In genomic region chr1:109089242-109090015, GRCh38 we compare ENCODE assay signal across 8 cellular contexts. TPM values are rescaled to one million over a fixed set of nuclear protein-coding genes. Genes with fewer than 3 reads are reported as not detected.
DNase-seq lines count a peak whose midpoint lies in the region; ATAC-seq, FAIRE-seq and TF ChIP-seq lines count a peak whose summit lies in the region.

No MANE protein-coding gene starts in this region.

- FAIRE-seq in GM12892 (lab: Jason Lieb, UNC): no peak

- TF ChIP-seq CTCF in AG10803 (conservative IDR thresholded peaks at IDR 0.05; ENCODE audit: low read length) (peak; percentile 63), GM12874 (IDR thresholded peaks at IDR 0.05; ENCODE audit: insufficient read depth, low read depth, low read length) (peak; percentile 55), osteoblast (IDR thresholded peaks at IDR 0.05; ENCODE audit: extremely low read depth, low read depth, low read length) (peak; percentile 62)

- H3K27me3 ChIP-seq in osteoblast (ENCODE audit: insufficient read depth, low read length): no peaks in the 10 kb centered on the region

- H3K27ac Mint-ChIP-seq in activated naive CD4-positive, alpha-beta T cell treated with anti-CD3 and anti-CD28 coated beads for 36 hours: peak overlapping the region; percentile 87

- H2AFZ ChIP-seq in osteoblast (ENCODE audit: low read length): peak overlapping the region; percentile 17

- H3K4me1 Mint-ChIP-seq in activated naive CD4-positive, alpha-beta T cell treated with anti-CD3 and anti-CD28 coated beads for 36 hours (ENCODE audit: low read depth): peaks cover 22% of the 10 kb centered on the region

- intact Hi-C loops in activated naive CD4-positive, alpha-beta T cell treated with anti-CD3 and anti-CD28 coated beads for 36 hours (cut with micrococcal nuclease): loop anchor here (1.0 to 5.0 kb wide), 13 partner anchors 11 to 1249 kb away; partner anchors contain the start of genes AMIGO1, CLCC1, GPSM2 and HENMT1

- CTCF ChIA-PET in activated naive CD4-positive, alpha-beta T cell treated with anti-CD3 and anti-CD28 coated beads for 36 hours (lab: Charles Lee): interaction anchor here (1.2 to 1.4 kb wide), 2 partner anchors 23 kb away, joined by 3 to 12 read pairs; a partner anchor contains a TSS

- peaks cover 13% of the 10 kb centered on the region for H3K36me3 Mint-ChIP-seq in activated naive CD4-positive, alpha-beta T cell treated with anti-CD3 and anti-CD28 coated beads for 36 hours (ENCODE audit: low read depth)

- no peaks in the 10 kb centered on the region for H4K20me1 ChIP-seq in osteoblast (ENCODE audit: insufficient read depth, low read length)

- H3K36me3 ChIP-seq in osteoblast (ENCODE audit: insufficient read depth, low read length): peaks cover 14% of the 10 kb centered on the region

- no peaks in the 10 kb centered on the region for H3K27me3 Mint-ChIP-seq in activated naive CD4-positive, alpha-beta T cell treated with anti-CD3 and anti-CD28 coated beads for 36 hours (ENCODE audit: low read depth)

- peak overlapping the region; percentile 84 for H3K4me2 ChIP-seq in osteoblast (ENCODE audit: insufficient read depth, low read length)

- no peak for TF ChIP-seq POLR2A in GM12892 (IDR thresholded peaks at IDR 0.05; ENCODE audit: low read depth, low read length)

- H3K9me3 ChIP-seq in osteoblast (ENCODE audit: low read depth, low read length): no peaks in the 10 kb centered on the region

- no peaks in the 10 kb centered on the region for H3K9me3 Mint-ChIP-seq in activated naive CD4-positive, alpha-beta T cell treated with anti-CD3 and anti-CD28 coated beads for 36 hours

- DNase-seq in AG10803 (ENCODE audit: low read depth): peak; percentile 74
- peak; percentile 90 for DNase-seq in NCI-H510A treated with DMSO at 0.1 percent for 48 hours (lab: John Stamatoyannopoulos, UW)
- DNase-seq in activated naive CD4-positive, alpha-beta T cell treated with anti-CD3 and anti-CD28 coated beads for 36 hours: peak; percentile 45
- peak; percentile 63 for DNase-seq in germinal center (ENCODE audit: low spot score)
- peak; percentile 90 for DNase-seq in osteoblast (ENCODE audit: insufficient read length, low spot score, missing footprints)
- no peak for DNase-seq in GM12892 (ENCODE audit: insufficient read length)

- H3K4me3 ChIP-seq in AG10803 (ENCODE audit: low read length) (peak overlapping the region; percentile 92), osteoblast (ENCODE audit: insufficient read depth, low read length) (peak overlapping the region; percentile 87)

- peaks cover 32% of the 10 kb centered on the region for H3K79me2 ChIP-seq in osteoblast (ENCODE audit: insufficient read depth, low read length)

- ATAC-seq in HG03280 (IDR thresholded peaks at IDR 0.05; ENCODE audit: unreplicated experiment): no peak

- peaks cover 17% of the 10 kb centered on the region for H3K4me1 ChIP-seq in osteoblast (ENCODE audit: insufficient read depth, low read length)

- peak overlapping the region; percentile 82 for H3K4me3 Mint-ChIP-seq in activated naive CD4-positive, alpha-beta T cell treated with anti-CD3 and anti-CD28 coated beads for 36 hours

- H3K27ac ChIP-seq in osteoblast (ENCODE audit: low read depth, low read length): no peak overlapping the region

RNA-seq across cellular contexts. Expression of gene TMEM167B, which starts 1.1 kb away (rescaled TPM):
- total RNA-seq in activated naive CD4-positive, alpha-beta T cell treated with anti-CD3 and anti-CD28 coated beads for 36 hours: 10 to 100 TPM; 35.0 to 37.6 TPM
- total RNA-seq in osteoblast: 24.6 and 30.1 TPM in 2 replicates
- 24.4 TPM for polyA plus RNA-seq in GM12892 (2012; ENCODE audit: missing spikeins)

RNA-seq across cellular contexts. Expression of gene TAF13, which starts 13.6 kb away (rescaled TPM):
- 10 to 100 TPM; 20.1 to 23.7 TPM for total RNA-seq in activated naive CD4-positive, alpha-beta T cell treated with anti-CD3 and anti-CD28 coated beads for 36 hours
- total RNA-seq in osteoblast: 61.0 and 84.7 TPM in 2 replicates
- 23.5 TPM for polyA plus RNA-seq in GM12892 (2012; ENCODE audit: missing spikeins)

RNA-seq across cellular contexts. Expression of gene ELAPOR1, which starts 24.5 kb away (rescaled TPM):
- total RNA-seq in activated naive CD4-positive, alpha-beta T cell treated with anti-CD3 and anti-CD28 coated beads for 36 hours: 1 to 10 TPM; 4.4 to 5.4 TPM
- 0.36 and 0.59 TPM in 2 replicates for total RNA-seq in osteoblast
- polyA plus RNA-seq in GM12892 (2012; ENCODE audit: missing spikeins): not detected

RNA-seq across cellular contexts. Expression of gene WDR47, which starts 47.5 kb away (rescaled TPM):
- 1 to 10 TPM; 8.2 to 8.4 TPM for total RNA-seq in activated naive CD4-positive, alpha-beta T cell treated with anti-CD3 and anti-CD28 coated beads for 36 hours
- total RNA-seq in osteoblast: 19.7 and 20.6 TPM in 2 replicates
- 5.6 TPM for polyA plus RNA-seq in GM12892 (2012; ENCODE audit: missing spikeins)
